ENCODE assay signal across 8 cellular contexts in genomic region chr12:96398422-96399080, GRCh38. TPM values are rescaled to one million over a fixed set of nuclear protein-coding genes. Genes with fewer than 3 reads are reported as not detected.
DNase-seq lines count a peak whose midpoint lies in the region; ATAC-seq and TF ChIP-seq lines count a peak whose summit lies in the region.

No MANE protein-coding gene starts in this region.

- no peak overlapping the region for H3K27ac ChIP-seq in trophoblast cell (ENCODE audit: low read depth, low read length)

- no peaks in the 10 kb centered on the region for H3K27me3 Mint-ChIP-seq in activated CD4-positive, alpha-beta T cell treated with anti-CD3 and anti-CD28 coated beads, Interleukin-2, amount 10 ng/mL, durations not matched to agents 7 days and 5 days
- no peaks in the 10 kb centered on the region for H3K27me3 Mint-ChIP-seq in T-helper 17 cell

- no CpG with 5 or more reads among the region's 8 CpGs for WGBS in trophoblast cell (ENCODE audit: extremely low coverage, insufficient coverage, insufficient read length)

- peaks cover 11% of the 10 kb centered on the region for H3K79me2 ChIP-seq in trophoblast cell (ENCODE audit: control insufficient read depth, insufficient read depth, low read length, poor library complexity)

- peak overlapping the region; percentile 88 for H3K4me2 ChIP-seq in trophoblast cell (ENCODE audit: low read length)

- peaks cover 44% of the 10 kb centered on the region for H3K4me1 Mint-ChIP-seq in activated CD4-positive, alpha-beta T cell treated with anti-CD3 and anti-CD28 coated beads, Interleukin-2, amount 10 ng/mL, durations not matched to agents 7 days and 5 days
- peaks cover 31% of the 10 kb centered on the region for H3K4me1 Mint-ChIP-seq in T-helper 17 cell

- DNase-seq in activated CD4-positive, alpha-beta T cell treated with anti-CD3 and anti-CD28 coated beads, Interleukin-2, amount 10 ng/mL, durations not matched to agents 7 days and 5 days, result no peak
- DNase-seq in activated CD4-positive, alpha-beta T cell treated with anti-CD3 and anti-CD28 coated beads, Interleukin-2, amount 50 U/mL, for 48 hours, result no peak
- DNase-seq in T-helper 17 cell (no peak), fibroblast of the aortic adventitia (ENCODE audit: low read depth) (no peak), trophoblast cell (peak in 1 of 2 donors; percentile 36), cerebellar nuclear complex (lab: John Stamatoyannopoulos, UW) (no peak), NCI-H226 (no peak)

- no peaks in the 10 kb centered on the region for H3K36me3 ChIP-seq in trophoblast cell (ENCODE audit: control insufficient read depth in 1 of 2, insufficient read depth in 2 of 2, low read length in 2 of 2)

- H3K23ac ChIP-seq in trophoblast cell (ENCODE audit: low read length), result no peak overlapping the region

- no peak overlapping the region for H2BK5ac ChIP-seq in trophoblast cell (ENCODE audit: low read depth, low read length, poor library complexity)

- H3K9me3 ChIP-seq in T-helper 17 cell (ENCODE audit: control insufficient read depth, low read length, poor library complexity, severe bottlenecking), result no peaks in the 10 kb centered on the region
- peaks cover 1% of the 10 kb centered on the region for H3K9me3 ChIP-seq in trophoblast cell (ENCODE audit: insufficient read depth, low read depth, low read length)

- CTCF ChIA-PET in activated CD4-positive, alpha-beta T cell treated with anti-CD3 and anti-CD28 coated beads, Interleukin-2, amount 10 ng/mL, durations not matched to agents 7 days and 5 days (lab: Charles Lee), result interaction anchor here (0.6 to 4.4 kb wide), 17 partner anchors 9 to 1077 kb away, joined by 3 to 25 read pairs (median 4); partner anchors contain the start of gene CFAP54

- H3K4me3 Mint-ChIP-seq in activated CD4-positive, alpha-beta T cell treated with anti-CD3 and anti-CD28 coated beads, Interleukin-2, amount 10 ng/mL, durations not matched to agents 7 days and 5 days, result peak overlapping the region; percentile 88
- peak overlapping the region; percentile 96 for H3K4me3 Mint-ChIP-seq in T-helper 17 cell

- peak overlapping the region; percentile 23 for H3K14ac ChIP-seq in trophoblast cell (ENCODE audit: low read length)

- H2AK5ac ChIP-seq in trophoblast cell (ENCODE audit: low read length), result no peak overlapping the region

- no peak overlapping the region for H2BK120ac ChIP-seq in trophoblast cell (ENCODE audit: insufficient read depth, low read length, poor library complexity)

- peak overlapping the region; percentile 96 for H3K27ac Mint-ChIP-seq in activated CD4-positive, alpha-beta T cell treated with anti-CD3 and anti-CD28 coated beads, Interleukin-2, amount 10 ng/mL, durations not matched to agents 7 days and 5 days
- H3K27ac Mint-ChIP-seq in T-helper 17 cell, result peak overlapping the region; percentile 97

- H2AFZ ChIP-seq in trophoblast cell (ENCODE audit: insufficient read depth, low read length, poor library complexity), result no peak overlapping the region

- ATAC-seq in T-helper 17 cell, result no peak
- ATAC-seq in HG03135 (IDR thresholded peaks at IDR 0.05; ENCODE audit: unreplicated experiment), result no peak

- H3K9ac ChIP-seq in trophoblast cell (ENCODE audit: low read length), result peak overlapping the region; percentile 77

- H3K4me3 ChIP-seq in fibroblast of the aortic adventitia (ENCODE audit: low read depth, low read length), result peak overlapping the region; percentile 91
- H3K4me3 ChIP-seq in trophoblast cell (ENCODE audit: low read depth, low read length), result peak overlapping the region; percentile 91

- no peak overlapping the region for H4K8ac ChIP-seq in trophoblast cell (ENCODE audit: low read depth, low read length)

- no peaks in the 10 kb centered on the region for H3K9me3 Mint-ChIP-seq in activated CD4-positive, alpha-beta T cell treated with anti-CD3 and anti-CD28 coated beads, Interleukin-2, amount 10 ng/mL, durations not matched to agents 7 days and 5 days

- no peak overlapping the region for H4K91ac ChIP-seq in trophoblast cell (ENCODE audit: low read depth, low read length)

- no peak overlapping the region for H3K18ac ChIP-seq in trophoblast cell (ENCODE audit: low read length)

- H4K12ac ChIP-seq in trophoblast cell (ENCODE audit: low read depth, low read length), result no peak overlapping the region

- no peaks in the 10 kb centered on the region for H3K4me1 ChIP-seq in trophoblast cell (ENCODE audit: control insufficient read depth in 1 of 2, insufficient read depth in 2 of 2, low read length in 2 of 2)

- H3K36me3 Mint-ChIP-seq in activated CD4-positive, alpha-beta T cell treated with anti-CD3 and anti-CD28 coated beads, Interleukin-2, amount 10 ng/mL, durations not matched to agents 7 days and 5 days (ENCODE audit: low read depth), result peaks cover 3% of the 10 kb centered on the region
- no peaks in the 10 kb centered on the region for H3K36me3 Mint-ChIP-seq in T-helper 17 cell (ENCODE audit: low read depth)

- no peak overlapping the region for H3K4ac ChIP-seq in trophoblast cell (ENCODE audit: low read depth, low read length)

- POLR2A ChIA-PET in activated CD4-positive, alpha-beta T cell treated with anti-CD3 and anti-CD28 coated beads, Interleukin-2, amount 10 ng/mL, durations not matched to agents 7 days and 5 days (lab: Charles Lee), result interaction anchor here (0.7 to 1.0 kb wide), 4 partner anchors 9 to 158 kb away, joined by 3 to 4 read pairs (median 3); no protein-coding TSS in a partner anchor

- H2BK12ac ChIP-seq in trophoblast cell (ENCODE audit: low read length), result no peak overlapping the region

- peaks cover 13% of the 10 kb centered on the region for H3K79me1 ChIP-seq in trophoblast cell (ENCODE audit: low read length)

- H3K27me3 ChIP-seq in trophoblast cell (ENCODE audit: insufficient read depth, low read length), result no peaks in the 10 kb centered on the region

- no peak for TF ChIP-seq CTCF in fibroblast of the aortic adventitia (IDR thresholded peaks at IDR 0.05; ENCODE audit: insufficient read depth, low read length)

RNA-seq across cellular contexts. Expression of gene CDK17, which starts 1.7 kb away (rescaled TPM):
- 10 to 100 TPM; 38.7 to 43.5 TPM for total RNA-seq in activated CD4-positive, alpha-beta T cell treated with anti-CD3 and anti-CD28 coated beads, Interleukin-2, amount 10 ng/mL, durations not matched to agents 7 days and 5 days
- total RNA-seq in T-helper 17 cell (100 to 1,000 TPM; 123 to 131 TPM), fibroblast of the aortic adventitia (ENCODE audit: low replicate concordance) (33.4 and 49.1 TPM in 2 replicates)
- polyA plus RNA-seq in trophoblast cell (2013), result 13.4 and 13.5 TPM in 2 replicates
